In genomic region chr19:14472202-14472961, GRCh38 we compare ENCODE assay signal across 1 cellular context.
TF ChIP-seq lines count a peak whose summit lies in the region.

No MANE protein-coding gene starts in this region.

TF ChIP-seq in IMR-90, 13 proteins besides CTCF, POLR2A, EP300 and RAD21:
- TF ChIP-seq CHD1 (IDR thresholded peaks at IDR 0.05; ENCODE audit: low read depth, low read length) (no peak), SMC3 (IDR thresholded peaks at IDR 0.05; ENCODE audit: low read depth, low read length) (peak; percentile 43)
